16 cellular contexts compared by ENCODE assay signal in the genomic region with DNA sequence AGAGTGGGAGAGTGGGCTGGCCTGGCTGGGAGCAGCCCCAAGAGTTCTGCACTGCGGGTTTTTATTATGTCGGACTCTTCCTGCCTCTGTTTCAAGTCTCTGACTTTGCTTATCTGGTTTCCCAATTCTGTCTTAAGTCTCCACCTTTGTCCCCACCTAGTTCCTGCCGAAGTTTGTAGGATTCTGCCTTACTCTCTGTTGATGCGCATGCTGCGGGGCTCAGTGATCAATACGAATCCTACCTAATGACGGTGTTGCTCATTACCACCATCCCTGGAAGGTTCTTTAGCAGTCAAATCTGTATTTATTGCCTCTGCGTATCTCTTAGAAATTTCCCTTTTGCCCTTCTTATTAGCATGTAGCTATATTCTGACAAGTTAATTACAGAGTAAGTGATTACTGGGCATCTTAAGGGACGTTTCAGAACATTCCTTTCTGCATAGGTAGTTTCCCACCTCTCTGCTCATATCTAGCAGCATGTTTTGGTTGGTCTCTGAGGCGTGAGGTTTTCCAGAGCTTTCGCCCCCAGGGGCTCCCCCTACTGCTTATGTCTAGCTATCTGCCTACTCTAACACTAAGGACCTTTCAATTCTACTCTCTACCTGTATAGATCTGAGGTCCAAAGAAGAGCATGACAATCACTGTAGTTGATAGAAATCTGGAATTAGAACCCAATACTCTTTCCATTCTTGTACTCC.
DNase-seq lines count a peak whose midpoint lies in the region; ATAC-seq, FAIRE-seq and TF ChIP-seq lines count a peak whose summit lies in the region.
"Had no signal": no experiment of that assay in that cellular context is flagged by ENCODE, and none has a peak within 500 bp of the region (broad histone marks: within the 10 kb centered on the region; RNA-seq: fewer than 3 reads in every experiment).

No MANE protein-coding gene starts in this region.

- no peak for TF ChIP-seq POLR2A in GM12878 (IDR thresholded peaks at IDR 0.05; ENCODE audit: low read depth, low read length)

- no peaks in the 10 kb centered on the region for H3K79me2 ChIP-seq in GM12878 (ENCODE audit: control insufficient read depth, insufficient read depth, low read length)

- H3K27ac ChIP-seq in C4-2B (no peak overlapping the region), GM12878 (ENCODE audit: control insufficient read depth, insufficient read depth) (no peak overlapping the region)

- H3K9ac ChIP-seq in GM12878 (ENCODE audit: control insufficient read depth, insufficient read depth, low read length), result no peak overlapping the region

- DNase-seq in GM12878 (ENCODE audit: low read depth, low spot score) (no peak), kidney glomerular epithelial cell (lab: John Stamatoyannopoulos, UW) (peak; percentile 71), NCI-H748 treated with DMSO at 0.1 percent for 48 hours (lab: John Stamatoyannopoulos, UW) (no peak), mucosa of descending colon (no peak), ureter (ENCODE audit: low spot score) (no peak), glomerular visceral epithelial cell (ENCODE audit: extremely low spot score) (no peak)
- DNase-seq: activated CD4-positive, alpha-beta T cell treated with anti-CD3 and anti-CD28 coated beads, Interleukin-2, amount 10 ng/mL, durations not matched to agents 24 days and 14 days; anterior cingulate cortex; foreskin melanocyte; NCI-H345; right cardiac atrium; stimulated activated CD4-positive, alpha-beta T cell treated with anti-CD3 and anti-CD28 coated beads, Interleukin-4, amount 100 ng/mL, for 4 hours; stimulated activated naive CD4-positive, alpha-beta T cell had no signal

- peak; percentile 52 for ATAC-seq in HG02610 (IDR thresholded peaks at IDR 0.05; ENCODE audit: unreplicated experiment)
- ATAC-seq in GM12878, result peak; percentile 63
- no peak for ATAC-seq in mucosa of descending colon

- RAD21 ChIA-PET in GM12878 (lab: Charles Lee; ENCODE audit: unreplicated experiment), result no interaction called here

- FAIRE-seq in GM12878 (lab: Jason Lieb, UNC), result no peak
- FAIRE-seq: H54 had no signal

- H3K4me3 ChIP-seq in GM12878, result no peak overlapping the region
- no peak overlapping the region for H3K4me3 ChIP-seq in mucosa of descending colon

- SMC1A ChIA-PET in GM12878 (lab: Charles Lee; ENCODE audit: uncharacterized antibody, unreplicated experiment), result no interaction called here

- no peak for TF ChIP-seq EP300 in GM12878 (IDR thresholded peaks at IDR 0.05; ENCODE audit: borderline replicate concordance in 1 of 2, control insufficient read depth in 1 of 2, low read depth in 2 of 2, low read length in 2 of 2)

- no peak overlapping the region for H3K4me2 ChIP-seq in GM12878 (ENCODE audit: control insufficient read depth, insufficient read depth)

- H3K27me3 ChIP-seq in GM12878 (replicated peaks in 1 of 2; ENCODE audit: control insufficient read depth in 2 of 2, insufficient read depth in 2 of 2, low read length in 1 of 2), result no peaks in the 10 kb centered on the region

- no TSS peak for BruUV-seq in GM12878 (replicated peaks; lab: Mats Ljungman, UMichigan)

- in situ Hi-C loops in GM12878 (cut with MboI), result no loop called here

- TF ChIP-seq RAD21 in GM12878 (IDR thresholded peaks at IDR 0.05; ENCODE audit: insufficient read depth, low read depth, low read length), result no peak

- TF ChIP-seq CTCF in C4-2B (conservative IDR thresholded peaks at IDR 0.05) (peak; percentile 17), GM12878 (IDR thresholded peaks at IDR 0.05 in 2 of 3, conservative IDR thresholded peaks at IDR 0.05 in 1 of 3; ENCODE audit: control insufficient read depth in 2 of 3, extremely low read depth in 1 of 3, insufficient read depth in 1 of 3, low read depth in 3 of 3, low read length in 3 of 3) (no peak), mucosa of descending colon (IDR thresholded peaks at IDR 0.05) (no peak)

- H3K36me3 ChIP-seq in GM12878 (ENCODE audit: control insufficient read depth in 2 of 2, insufficient read depth in 2 of 2, low read length in 1 of 2), result no peaks in the 10 kb centered on the region
- no peaks in the 10 kb centered on the region for H3K36me3 ChIP-seq in mucosa of descending colon (ENCODE audit: low read depth)

- H4K20me1 ChIP-seq in GM12878 (ENCODE audit: control insufficient read depth, insufficient read depth), result no peaks in the 10 kb centered on the region

- WGBS in GM12878 (ENCODE audit: insufficient coverage, insufficient replicate concordance, low lambda C conversion rate, missing lambda C conversion rate), result 16% methylated on average over 11 of the region's 11 CpGs

- H3K9me3 ChIP-seq in GM12878 (replicated peaks; ENCODE audit: control insufficient read depth, insufficient read depth, low read length) (no peaks in the 10 kb centered on the region), mucosa of descending colon (no peaks in the 10 kb centered on the region)

- POLR2A ChIA-PET in GM12878 (lab: Charles Lee), result no interaction called here

- H3K4me1 ChIP-seq in GM12878 (ENCODE audit: control insufficient read depth, insufficient read depth, low read length), result no peaks in the 10 kb centered on the region
- H3K4me1 ChIP-seq in mucosa of descending colon (ENCODE audit: low read depth), result peaks cover 5% of the 10 kb centered on the region

- intact Hi-C loops in GM12878 (cut with micrococcal nuclease; ENCODE audit: unreplicated experiment) (no loop called here), mucosa of descending colon (cut with DNase I, micrococcal nuclease) (no loop called here)

- no peak overlapping the region for H2AFZ ChIP-seq in GM12878 (ENCODE audit: control insufficient read depth, low read depth, low read length)

- CTCF ChIA-PET in GM12878 (lab: Yijun Ruan, JAX), result no interaction called here

TF ChIP-seq in GM12878, 131 proteins besides CTCF, POLR2A, EP300 and RAD21:
- TF ChIP-seq YBX1 (IDR thresholded peaks at IDR 0.05), result no peak
- TF ChIP-seq, protein P1, sequence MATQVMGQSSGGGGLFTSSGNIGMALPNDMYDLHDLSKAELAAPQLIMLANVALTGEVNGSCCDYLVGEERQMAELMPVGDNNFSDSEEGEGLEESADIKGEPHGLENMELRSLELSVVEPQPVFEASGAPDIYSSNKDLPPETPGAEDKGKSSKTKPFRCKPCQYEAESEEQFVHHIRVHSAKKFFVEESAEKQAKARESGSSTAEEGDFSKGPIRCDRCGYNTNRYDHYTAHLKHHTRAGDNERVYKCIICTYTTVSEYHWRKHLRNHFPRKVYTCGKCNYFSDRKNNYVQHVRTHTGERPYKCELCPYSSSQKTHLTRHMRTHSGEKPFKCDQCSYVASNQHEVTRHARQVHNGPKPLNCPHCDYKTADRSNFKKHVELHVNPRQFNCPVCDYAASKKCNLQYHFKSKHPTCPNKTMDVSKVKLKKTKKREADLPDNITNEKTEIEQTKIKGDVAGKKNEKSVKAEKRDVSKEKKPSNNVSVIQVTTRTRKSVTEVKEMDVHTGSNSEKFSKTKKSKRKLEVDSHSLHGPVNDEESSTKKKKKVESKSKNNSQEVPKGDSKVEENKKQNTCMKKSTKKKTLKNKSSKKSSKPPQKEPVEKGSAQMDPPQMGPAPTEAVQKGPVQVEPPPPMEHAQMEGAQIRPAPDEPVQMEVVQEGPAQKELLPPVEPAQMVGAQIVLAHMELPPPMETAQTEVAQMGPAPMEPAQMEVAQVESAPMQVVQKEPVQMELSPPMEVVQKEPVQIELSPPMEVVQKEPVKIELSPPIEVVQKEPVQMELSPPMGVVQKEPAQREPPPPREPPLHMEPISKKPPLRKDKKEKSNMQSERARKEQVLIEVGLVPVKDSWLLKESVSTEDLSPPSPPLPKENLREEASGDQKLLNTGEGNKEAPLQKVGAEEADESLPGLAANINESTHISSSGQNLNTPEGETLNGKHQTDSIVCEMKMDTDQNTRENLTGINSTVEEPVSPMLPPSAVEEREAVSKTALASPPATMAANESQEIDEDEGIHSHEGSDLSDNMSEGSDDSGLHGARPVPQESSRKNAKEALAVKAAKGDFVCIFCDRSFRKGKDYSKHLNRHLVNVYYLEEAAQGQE (IDR thresholded peaks at IDR 0.05; ENCODE audit: low read depth, low read length), result no peak
